21 cellular contexts compared by ENCODE assay signal in genomic region chr13:84433024-84433423, GRCh38.
DNase-seq lines count a peak whose midpoint lies in the region; ATAC-seq and TF ChIP-seq lines count a peak whose summit lies in the region.
"Had no signal": no experiment of that assay in that cellular context is flagged by ENCODE, and none has a peak within 500 bp of the region (broad histone marks: within the 10 kb centered on the region; RNA-seq: fewer than 3 reads in every experiment).

No MANE protein-coding gene starts in this region.

- no peaks in the 10 kb centered on the region for H3K79me2 ChIP-seq in PC-9 (ENCODE audit: low read depth)

- H2AFZ ChIP-seq in PC-9, result no peak overlapping the region

- no peaks in the 10 kb centered on the region for H3K36me3 ChIP-seq in BJ (ENCODE audit: control insufficient read depth, insufficient read depth, low read length)
- H3K36me3 ChIP-seq in PC-9 (ENCODE audit: low read depth), result no peaks in the 10 kb centered on the region
- H3K36me3 ChIP-seq: BE2C, pancreas, Peyer's patch, suprapubic skin, WERI-Rb-1 had no signal

- POLR2A ChIA-PET in BJ (lab: Charles Lee) (no interaction called here), PC-9 (lab: Charles Lee; ENCODE audit: unreplicated experiment) (no interaction called here)

- H3F3A ChIP-seq in PC-9 (ENCODE audit: insufficient read depth, low read depth), result no peaks in the 10 kb centered on the region

- H3K4me3 Mint-ChIP-seq in CD14-positive monocyte, result no peak overlapping the region
- H3K4me3 Mint-ChIP-seq: activated CD4-positive, alpha-beta memory T cell treated with anti-CD3 and anti-CD28 coated beads, Interleukin-2, amount 10 ng/mL, durations not matched to agents 7 days and 5 days; activated naive CD8-positive, alpha-beta T cell treated with anti-CD3 and anti-CD28 coated beads for 36 hours; central memory CD8-positive, alpha-beta T cell had no signal

- H4K20me1 ChIP-seq in PC-9 (ENCODE audit: insufficient read depth), result no peaks in the 10 kb centered on the region

- TF ChIP-seq CTCF in BJ (IDR thresholded peaks at IDR 0.05; ENCODE audit: insufficient read depth, low read depth, low read length) (0 out of 2 replicates have a peak, but pooled peaks have one; percentile 7), PC-9 (conservative IDR thresholded peaks at IDR 0.05) (no peak), CD14-positive monocyte (IDR thresholded peaks at IDR 0.05) (no peak)

- CTCF ChIA-PET in BJ (lab: Yijun Ruan, JAX), result no interaction called here
- CTCF ChIA-PET in PC-9 (lab: Charles Lee), result no interaction called here

- H3K4me3 ChIP-seq in BJ (ENCODE audit: low read depth, low read length) (no peak overlapping the region), PC-9 (no peak overlapping the region)
- H3K4me3 ChIP-seq: pancreas, Peyer's patch, suprapubic skin had no signal

- H3K4me1 Mint-ChIP-seq in CD14-positive monocyte, result no peaks in the 10 kb centered on the region
- H3K4me1 Mint-ChIP-seq: activated CD4-positive, alpha-beta memory T cell treated with anti-CD3 and anti-CD28 coated beads, Interleukin-2, amount 10 ng/mL, durations not matched to agents 7 days and 5 days; activated naive CD8-positive, alpha-beta T cell treated with anti-CD3 and anti-CD28 coated beads for 36 hours; central memory CD8-positive, alpha-beta T cell had no signal

- H3K27me3 ChIP-seq in BJ (ENCODE audit: control insufficient read depth, insufficient read depth, low read length) (no peaks in the 10 kb centered on the region), PC-9 (ENCODE audit: insufficient read depth, low read depth) (no peaks in the 10 kb centered on the region)
- H3K27me3 ChIP-seq: BE2C, pancreas, Peyer's patch, suprapubic skin had no signal

- no peak overlapping the region for H3K4me2 ChIP-seq in PC-9

- no peaks in the 10 kb centered on the region for H3K36me3 Mint-ChIP-seq in CD14-positive monocyte
- H3K36me3 Mint-ChIP-seq: activated naive CD8-positive, alpha-beta T cell treated with anti-CD3 and anti-CD28 coated beads for 36 hours had no signal

- H3K9me3 ChIP-seq in PC-9 (ENCODE audit: insufficient read depth, low read depth), result no peaks in the 10 kb centered on the region
- H3K9me3 ChIP-seq: BE2C, pancreas, Peyer's patch had no signal

- no peaks in the 10 kb centered on the region for H3K27me3 Mint-ChIP-seq in CD14-positive monocyte (ENCODE audit: low read depth in 3 of 3)
- H3K27me3 Mint-ChIP-seq: activated CD4-positive, alpha-beta memory T cell treated with anti-CD3 and anti-CD28 coated beads, Interleukin-2, amount 10 ng/mL, durations not matched to agents 7 days and 5 days; activated naive CD8-positive, alpha-beta T cell treated with anti-CD3 and anti-CD28 coated beads for 36 hours; central memory CD8-positive, alpha-beta T cell had no signal

- no TSS peak for BruUV-seq in PC-9 (replicated peaks; lab: Mats Ljungman, UMichigan)

- H3K27ac Mint-ChIP-seq in CD14-positive monocyte, result no peak overlapping the region
- H3K27ac Mint-ChIP-seq: activated CD4-positive, alpha-beta memory T cell treated with anti-CD3 and anti-CD28 coated beads, Interleukin-2, amount 10 ng/mL, durations not matched to agents 7 days and 5 days; activated naive CD8-positive, alpha-beta T cell treated with anti-CD3 and anti-CD28 coated beads for 36 hours had no signal

- peaks cover 0 to 3% (median 0%) of the 10 kb centered on the region in 7 donors for H3K9me3 Mint-ChIP-seq in CD14-positive monocyte
- H3K9me3 Mint-ChIP-seq: activated CD4-positive, alpha-beta memory T cell treated with anti-CD3 and anti-CD28 coated beads, Interleukin-2, amount 10 ng/mL, durations not matched to agents 7 days and 5 days; activated naive CD8-positive, alpha-beta T cell treated with anti-CD3 and anti-CD28 coated beads for 36 hours; central memory CD8-positive, alpha-beta T cell had no signal

- peak; percentile 39 for DNase-seq in BJ (ENCODE audit: low read depth)
- peak; percentile 85 for DNase-seq in NCI-H226
- peak; percentile 43 for DNase-seq in dedifferentiated amniotic fluid mesenchymal stem cell (ENCODE audit: extremely low spot score)
- DNase-seq in myocyte (ENCODE audit: low read depth), result peak; percentile 80
- no peak for DNase-seq in activated naive CD4-positive, alpha-beta T cell treated with anti-CD3 and anti-CD28 coated beads, Interleukin-2, amount 50 U/mL, for 16 hours
- DNase-seq in PC-9, result no peak
- DNase-seq in CD14-positive monocyte (ENCODE audit: low spot score), result no peak
- DNase-seq: activated CD4-positive, alpha-beta memory T cell treated with anti-CD3 and anti-CD28 coated beads, Interleukin-2, amount 10 ng/mL, durations not matched to agents 7 days and 5 days; activated naive CD8-positive, alpha-beta T cell treated with anti-CD3 and anti-CD28 coated beads for 36 hours; activated T-cell treated with anti-CD3 and anti-CD28 coated beads, Interleukin-2, amount 50 U/mL, for 48 hours; BE2C; DMS 273 treated with DMSO at 0.1 percent for 48 hours; KBM-7; NCI-H2171 treated with DMSO at 0.1 percent for 48 hours; pancreas; Peyer's patch; stimulated activated CD4-positive, alpha-beta T cell treated with anti-CD3 and anti-CD28 coated beads, Interleukin-2, amount 100 ng/mL, for 48 hours; WERI-Rb-1 had no signal

- H3K9me2 ChIP-seq in PC-9 (ENCODE audit: insufficient read depth), result no peaks in the 10 kb centered on the region

- H3K27ac ChIP-seq in PC-9, result no peak overlapping the region
- H3K27ac ChIP-seq: pancreas, Peyer's patch, suprapubic skin, WERI-Rb-1 had no signal

- intact Hi-C loops in PC-9 (cut with micrococcal nuclease; ENCODE audit: unreplicated experiment), result no loop called here
- intact Hi-C loops in CD14-positive monocyte (cut with micrococcal nuclease), result no loop called here

- no peak for ATAC-seq in HG02852 (IDR thresholded peaks at IDR 0.05; ENCODE audit: unreplicated experiment)
- ATAC-seq: pancreas had no signal

- H3K4me1 ChIP-seq in PC-9 (replicated peaks; ENCODE audit: insufficient read depth), result no peaks in the 10 kb centered on the region
- H3K4me1 ChIP-seq: pancreas, Peyer's patch, suprapubic skin had no signal

Comparison
In these comparisons a context has a peak if more than half of its experiments do, and no peak if none do; other contexts are left out.
1. DNase-seq: peak in BJ (single experiment), NCI-H226 (single experiment), dedifferentiated amniotic fluid mesenchymal stem cell (single experiment) and myocyte (single experiment); none in activated naive CD4-positive, alpha-beta T cell treated with anti-CD3 and anti-CD28 coated beads, Interleukin-2, amount 50 U/mL, for 16 hours (single experiment), PC-9 (0 of 2) and CD14-positive monocyte (single experiment).